28 cellular contexts compared by ENCODE assay signal in genomic region chr3:196983186-196983585, GRCh38.
"Had no signal": no experiment of that assay in that cellular context is flagged by ENCODE, and none has a peak within 500 bp of the region (broad histone marks: within the 10 kb centered on the region; RNA-seq: fewer than 3 reads in every experiment).

No MANE protein-coding gene starts in this region.

- FAIRE-seq: urothelium cell line had no signal

- H3K9ac ChIP-seq: neural progenitor cell, parathyroid adenoma had no signal

- H3K27me3 ChIP-seq: ovary, thyroid gland, upper lobe of left lung, vagina had no signal

- H3K4me2 ChIP-seq: neural progenitor cell, smooth muscle cell had no signal

- H3K4me3 ChIP-seq: neural progenitor cell, ovary, psoas muscle, skin epidermis, smooth muscle cell, spleen, thoracic aorta, thyroid gland, tibial nerve, upper lobe of left lung, vagina had no signal

- H3K9me3 ChIP-seq: ovary, thoracic aorta, thyroid gland, vagina had no signal

- H2AFZ ChIP-seq: neural progenitor cell, parathyroid adenoma had no signal

- DNase-seq: natural killer cell; occipital lobe; posterior cingulate gyrus; psoas muscle; right cardiac atrium; stimulated activated CD4-positive, alpha-beta T cell treated with anti-CD3 and anti-CD28 coated beads, Interleukin-12 subunit alpha, Interleukin-12 subunit beta, amount 100 ng/mL, for 4 hours; stimulated activated CD4-positive, alpha-beta T cell treated with anti-CD3 and anti-CD28 coated beads, Interleukin-1b, Interleukin-23, amount 100 ng/mL, for 48 hours; stimulated activated CD4-positive, alpha-beta T cell treated with anti-CD3 and anti-CD28 coated beads, Interleukin-4, amount 100 ng/mL, for 1 hour; stimulated activated CD4-positive, alpha-beta T cell treated with anti-CD3 and anti-CD28 coated beads, Interleukin-4, amount 100 ng/mL, for 4 hours; stimulated activated CD8-positive, alpha-beta memory T cell treated with anti-CD3 and anti-CD28 coated beads, Interleukin-4, amount 100 ng/mL, for 48 hours; stimulated activated naive CD4-positive, alpha-beta T cell; stimulated activated naive CD8-positive, alpha-beta T cell treated with anti-CD3 and anti-CD28 coated beads, Interleukin-15, amount 100 ng/mL, for 72 hours; stimulated activated naive CD8-positive, alpha-beta T cell treated with anti-CD3 and anti-CD28 coated beads, Interleukin-15, Interleukin-2, amounts not matched to agents 100 U/mL and 50 U/mL, for 24 hours; thyroid gland; trophoblast cell; upper lobe of left lung had no signal

- H3K79me2 ChIP-seq: parathyroid adenoma had no signal

- H3K4me1 ChIP-seq: neural progenitor cell, psoas muscle, thyroid gland, vagina had no signal

- ATAC-seq: natural killer cell; psoas muscle; right cardiac atrium; sciatic nerve; stimulated activated memory B cell treated with anti-CD40 and anti-IgM and Interleukin-4, amounts not matched to agents 10 μg/mL and 1 μg/mL and 100 μg/mL, for 72 hours; stimulated activated naive CD8-positive, alpha-beta T cell treated with anti-CD3 and anti-CD28 coated beads, Interleukin-15, amount 100 ng/mL, for 72 hours; stimulated activated naive CD8-positive, alpha-beta T cell treated with anti-CD3 and anti-CD28 coated beads, Interleukin-15, Interleukin-2, amounts not matched to agents 100 U/mL and 50 U/mL, for 24 hours had no signal

- H3K27ac ChIP-seq: neural progenitor cell, ovary, parathyroid adenoma, psoas muscle, skin epidermis, spleen, thoracic aorta, thyroid gland, tibial nerve, upper lobe of left lung, vagina had no signal

- H3K36me3 ChIP-seq: neural progenitor cell, ovary, spleen, thoracic aorta, thyroid gland, tibial nerve, upper lobe of left lung, vagina had no signal
